Comparison of ENCODE assay signal across 8 cellular contexts in genomic region chr19:17938092-17938845, GRCh38. TPM values are rescaled to one million over a fixed set of nuclear protein-coding genes. Genes with fewer than 3 reads are reported as not detected.
DNase-seq lines count a peak whose midpoint lies in the region; ATAC-seq lines count a peak whose summit lies in the region.

No MANE protein-coding gene starts in this region.

- no peaks in the 10 kb centered on the region for H3K27me3 Mint-ChIP-seq in central memory CD8-positive, alpha-beta T cell

- DNase-seq in C1 segment of cervical spinal cord (lab: John Stamatoyannopoulos, UW) (peak in 13 of 14 donors; percentile 11 to 72 (median 38)), NCI-H2196 treated with DMSO at 0.1 percent for 48 hours (lab: John Stamatoyannopoulos, UW; ENCODE audit: unreplicated experiment) (peak; percentile 40), left lobe of liver (ENCODE audit: low spot score) (peak; percentile 68)
- DNase-seq in activated CD4-positive, alpha-beta T cell treated with anti-CD3 and anti-CD28 coated beads for 1 hour, result peak; percentile 79
- peak; percentile 76 to 82 for DNase-seq in central memory CD8-positive, alpha-beta T cell (ENCODE audit: low spot score in 2 of 2)
- DNase-seq in stimulated activated CD4-positive, alpha-beta T cell treated with anti-CD3 and anti-CD28 coated beads, Interleukin-4, amount 100 ng/mL, for 4 hours, result peak; percentile 75 to 78

- H3K36me3 Mint-ChIP-seq in central memory CD8-positive, alpha-beta T cell (ENCODE audit: insufficient read depth), result peaks cover 15% of the 10 kb centered on the region

- ATAC-seq in GM21723 (IDR thresholded peaks at IDR 0.05; ENCODE audit: unreplicated experiment), result peak; percentile 69
- ATAC-seq in central memory CD8-positive, alpha-beta T cell (replicated peaks; ENCODE audit: extremely low read depth, poor library complexity, severe bottlenecking), result peak; percentile 95
- peak; percentile 94 for ATAC-seq in left lobe of liver
- ATAC-seq in HG03457 (IDR thresholded peaks at IDR 0.05; ENCODE audit: unreplicated experiment), result no peak

- no peaks in the 10 kb centered on the region for H3K9me3 Mint-ChIP-seq in central memory CD8-positive, alpha-beta T cell

- no peak overlapping the region for H3K27ac Mint-ChIP-seq in central memory CD8-positive, alpha-beta T cell (ENCODE audit: low read depth)

- peaks cover 8% of the 10 kb centered on the region for H3K4me1 Mint-ChIP-seq in central memory CD8-positive, alpha-beta T cell

- no peak overlapping the region for H3K4me3 Mint-ChIP-seq in central memory CD8-positive, alpha-beta T cell

RNA-seq across cellular contexts. Expression of gene CCDC124, which starts 5.5 kb away (rescaled TPM):
- 31.6 TPM for total RNA-seq in left lobe of liver

RNA-seq across cellular contexts. Expression of gene KCNN1, which starts 28.6 kb away (rescaled TPM):
- not detected for total RNA-seq in left lobe of liver
